Comparison of ENCODE assay signal across 13 cellular contexts in genomic region chr2:98234763-98235162, GRCh38.
"Had no signal": no experiment of that assay in that cellular context is flagged by ENCODE, and none has a peak within 500 bp of the region (broad histone marks: within the 10 kb centered on the region; RNA-seq: fewer than 3 reads in every experiment).

No MANE protein-coding gene starts in this region.

- H3K9ac ChIP-seq: parathyroid adenoma had no signal

- H3K79me2 ChIP-seq: parathyroid adenoma had no signal

- H3K36me3 ChIP-seq: brain microvascular endothelial cell, heart left ventricle, transverse colon had no signal

- H3K27me3 ChIP-seq: brain microvascular endothelial cell, transverse colon had no signal

- H3K4me1 ChIP-seq: transverse colon had no signal

- H3K36me3 Mint-ChIP-seq: activated naive CD8-positive, alpha-beta T cell treated with anti-CD3 and anti-CD28 coated beads, Interleukin-2, amount 10 ng/mL, durations not matched to agents 7 days and 5 days had no signal

- H3K9me3 ChIP-seq: heart left ventricle, transverse colon had no signal

- H3K27ac Mint-ChIP-seq: activated naive CD8-positive, alpha-beta T cell treated with anti-CD3 and anti-CD28 coated beads, Interleukin-2, amount 10 ng/mL, durations not matched to agents 7 days and 5 days; activated T-helper 1 cell treated with anti-CD3 and anti-CD28 coated beads, Interleukin-12 subunit alpha, Interleukin-12 subunit beta, Interleukin-2, Interleukin-4 antibody, amounts not matched to agents 30 ng/mL and 10 ng/mL and 1 ng/mL, durations not matched to agents 14 hours and 24 hours and 36 hours; effector memory CD8-positive, alpha-beta T cell had no signal

- H3K4me1 Mint-ChIP-seq: activated naive CD8-positive, alpha-beta T cell treated with anti-CD3 and anti-CD28 coated beads, Interleukin-2, amount 10 ng/mL, durations not matched to agents 7 days and 5 days; central memory CD8-positive, alpha-beta T cell had no signal

- H3K27ac ChIP-seq: brain microvascular endothelial cell, heart left ventricle, parathyroid adenoma, transverse colon had no signal

- H3K4me3 ChIP-seq: heart left ventricle, lung, transverse colon had no signal

- H3K4me3 Mint-ChIP-seq: activated naive CD8-positive, alpha-beta T cell treated with anti-CD3 and anti-CD28 coated beads, Interleukin-2, amount 10 ng/mL, durations not matched to agents 7 days and 5 days; activated T-helper 1 cell treated with anti-CD3 and anti-CD28 coated beads, Interleukin-12 subunit alpha, Interleukin-12 subunit beta, Interleukin-2, Interleukin-4 antibody, amounts not matched to agents 30 ng/mL and 10 ng/mL and 1 ng/mL, durations not matched to agents 14 hours and 24 hours and 36 hours; central memory CD8-positive, alpha-beta T cell; effector memory CD8-positive, alpha-beta T cell had no signal

- H3K9me3 Mint-ChIP-seq: activated naive CD8-positive, alpha-beta T cell treated with anti-CD3 and anti-CD28 coated beads, Interleukin-2, amount 10 ng/mL, durations not matched to agents 7 days and 5 days; activated T-helper 1 cell treated with anti-CD3 and anti-CD28 coated beads, Interleukin-12 subunit alpha, Interleukin-12 subunit beta, Interleukin-2, Interleukin-4 antibody, amounts not matched to agents 30 ng/mL and 10 ng/mL and 1 ng/mL, durations not matched to agents 14 hours and 24 hours and 36 hours; central memory CD8-positive, alpha-beta T cell; effector memory CD8-positive, alpha-beta T cell had no signal

- H2AFZ ChIP-seq: parathyroid adenoma had no signal

- DNase-seq: activated naive CD8-positive, alpha-beta T cell treated with anti-CD3 and anti-CD28 coated beads, Interleukin-2, amount 10 ng/mL, durations not matched to agents 7 days and 5 days; brain microvascular endothelial cell; dermis blood vessel endothelial cell; effector memory CD8-positive, alpha-beta T cell; heart left ventricle; left colon; midbrain; stimulated activated naive CD8-positive, alpha-beta T cell treated with anti-CD3 and anti-CD28 coated beads, Interleukin-15, Interleukin-2, amounts not matched to agents 100 U/mL and 50 U/mL, for 24 hours; transverse colon had no signal
